Comparison of ENCODE assay signal across 1 cellular context in the genomic region with DNA sequence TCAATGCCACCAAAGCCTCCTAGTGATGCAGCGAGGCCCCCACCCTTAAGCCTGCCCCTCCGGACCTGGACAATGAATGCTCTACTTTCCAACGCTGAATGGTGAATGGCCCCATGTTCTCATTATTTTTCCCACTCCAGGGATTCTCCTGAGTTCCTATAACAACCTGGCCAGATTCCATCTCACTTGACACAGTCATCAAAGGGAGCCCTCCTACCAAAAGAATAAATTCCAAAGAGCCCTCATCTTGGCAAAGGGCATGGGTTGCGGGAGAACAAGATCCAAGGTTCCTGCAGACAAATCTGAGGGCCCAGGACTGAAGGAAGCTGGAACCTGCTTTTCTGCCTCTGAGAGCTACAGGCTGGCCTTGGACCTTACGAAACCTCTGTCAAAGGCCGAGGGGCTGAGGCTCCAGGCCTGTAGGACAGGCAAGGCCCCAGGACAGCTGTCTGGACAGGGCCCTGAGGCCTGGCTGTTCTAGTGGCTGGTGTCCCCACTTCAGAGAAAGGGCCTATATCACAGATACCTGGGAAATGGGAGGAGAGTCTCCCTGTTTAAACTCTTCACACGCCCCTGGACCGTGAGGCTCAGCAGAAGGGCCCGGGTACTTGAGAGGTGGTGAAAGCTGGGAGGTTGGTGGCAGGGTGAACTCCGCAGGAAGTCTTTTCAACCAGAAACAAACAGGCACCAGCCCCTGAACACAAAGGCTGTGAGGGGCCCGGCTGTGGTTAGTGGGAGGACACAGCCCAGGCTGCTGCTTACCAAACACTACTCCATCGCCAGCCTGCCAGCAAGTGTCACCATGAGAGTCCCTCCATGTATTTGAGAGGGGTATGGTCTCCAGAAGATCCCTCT.
TF ChIP-seq lines count a peak whose summit lies in the region.

No MANE protein-coding gene starts in this region.

TF ChIP-seq in HepG2, 621 proteins besides CTCF, POLR2A, EP300 and RAD21 (continues in another document):
- TF ChIP-seq RXRA (CRISPR knock-in tag; IDR thresholded peaks at IDR 0.05), result no peak
- TF ChIP-seq ZBTB7B (CRISPR knock-in tag; IDR thresholded peaks at IDR 0.05), result peak; percentile 47; the same call in 1 of the 2 replicates
- TF ChIP-seq ZNF563 (CRISPR knock-in tag; IDR thresholded peaks at IDR 0.05), result 0 out of 2 replicates have a peak, but pooled peaks have one; percentile 24
- peak; percentile 58; the same call in 1 of the 2 replicates for TF ChIP-seq REPIN1 (CRISPR knock-in tag; IDR thresholded peaks at IDR 0.05; ENCODE audit: borderline replicate concordance, low read depth)
- 0 out of 2 replicates have a peak, but pooled peaks have one; percentile 26 for TF ChIP-seq ZHX1 (CRISPR knock-in tag; IDR thresholded peaks at IDR 0.05; ENCODE audit: low read depth)
- peak; percentile 23; the same call in 1 of the 2 replicates for TF ChIP-seq ZNF580 (CRISPR knock-in tag; IDR thresholded peaks at IDR 0.05; ENCODE audit: borderline replicate concordance, low read depth)
- TF ChIP-seq ZNF749 (CRISPR knock-in tag; IDR thresholded peaks at IDR 0.05; ENCODE audit: borderline replicate concordance), result no peak
- TF ChIP-seq, protein P1, sequence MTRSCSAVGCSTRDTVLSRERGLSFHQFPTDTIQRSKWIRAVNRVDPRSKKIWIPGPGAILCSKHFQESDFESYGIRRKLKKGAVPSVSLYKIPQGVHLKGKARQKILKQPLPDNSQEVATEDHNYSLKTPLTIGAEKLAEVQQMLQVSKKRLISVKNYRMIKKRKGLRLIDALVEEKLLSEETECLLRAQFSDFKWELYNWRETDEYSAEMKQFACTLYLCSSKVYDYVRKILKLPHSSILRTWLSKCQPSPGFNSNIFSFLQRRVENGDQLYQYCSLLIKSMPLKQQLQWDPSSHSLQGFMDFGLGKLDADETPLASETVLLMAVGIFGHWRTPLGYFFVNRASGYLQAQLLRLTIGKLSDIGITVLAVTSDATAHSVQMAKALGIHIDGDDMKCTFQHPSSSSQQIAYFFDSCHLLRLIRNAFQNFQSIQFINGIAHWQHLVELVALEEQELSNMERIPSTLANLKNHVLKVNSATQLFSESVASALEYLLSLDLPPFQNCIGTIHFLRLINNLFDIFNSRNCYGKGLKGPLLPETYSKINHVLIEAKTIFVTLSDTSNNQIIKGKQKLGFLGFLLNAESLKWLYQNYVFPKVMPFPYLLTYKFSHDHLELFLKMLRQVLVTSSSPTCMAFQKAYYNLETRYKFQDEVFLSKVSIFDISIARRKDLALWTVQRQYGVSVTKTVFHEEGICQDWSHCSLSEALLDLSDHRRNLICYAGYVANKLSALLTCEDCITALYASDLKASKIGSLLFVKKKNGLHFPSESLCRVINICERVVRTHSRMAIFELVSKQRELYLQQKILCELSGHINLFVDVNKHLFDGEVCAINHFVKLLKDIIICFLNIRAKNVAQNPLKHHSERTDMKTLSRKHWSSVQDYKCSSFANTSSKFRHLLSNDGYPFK (CRISPR knock-in tag; IDR thresholded peaks at IDR 0.05; ENCODE audit: borderline replicate concordance), result 0 out of 2 replicates have a peak, but pooled peaks have one; percentile 25
- no peak for TF ChIP-seq TFE3 (CRISPR knock-in tag; IDR thresholded peaks at IDR 0.05)
- 0 out of 2 replicates have a peak, but pooled peaks have one; percentile 7 for TF ChIP-seq ZNF441 (CRISPR knock-in tag; IDR thresholded peaks at IDR 0.05; ENCODE audit: borderline replicate concordance)
- TF ChIP-seq ZNF598 (CRISPR knock-in tag; IDR thresholded peaks at IDR 0.05; ENCODE audit: borderline replicate concordance), result peak; percentile 52; the same call in 1 of the 2 replicates
- TF ChIP-seq SALL1 (CRISPR knock-in tag; IDR thresholded peaks at IDR 0.05), result peak; percentile 63
- TF ChIP-seq HES4 (CRISPR knock-in tag; IDR thresholded peaks at IDR 0.05; ENCODE audit: borderline replicate concordance), result no peak
- TF ChIP-seq ZBTB4 (CRISPR knock-in tag; IDR thresholded peaks at IDR 0.05; ENCODE audit: borderline replicate concordance), result peak; percentile 79; the same call in 1 of the 2 replicates
- peak; percentile 65; the same call in 1 of the 2 replicates for TF ChIP-seq THAP7 (CRISPR knock-in tag; IDR thresholded peaks at IDR 0.05)
- TF ChIP-seq, protein P2, sequence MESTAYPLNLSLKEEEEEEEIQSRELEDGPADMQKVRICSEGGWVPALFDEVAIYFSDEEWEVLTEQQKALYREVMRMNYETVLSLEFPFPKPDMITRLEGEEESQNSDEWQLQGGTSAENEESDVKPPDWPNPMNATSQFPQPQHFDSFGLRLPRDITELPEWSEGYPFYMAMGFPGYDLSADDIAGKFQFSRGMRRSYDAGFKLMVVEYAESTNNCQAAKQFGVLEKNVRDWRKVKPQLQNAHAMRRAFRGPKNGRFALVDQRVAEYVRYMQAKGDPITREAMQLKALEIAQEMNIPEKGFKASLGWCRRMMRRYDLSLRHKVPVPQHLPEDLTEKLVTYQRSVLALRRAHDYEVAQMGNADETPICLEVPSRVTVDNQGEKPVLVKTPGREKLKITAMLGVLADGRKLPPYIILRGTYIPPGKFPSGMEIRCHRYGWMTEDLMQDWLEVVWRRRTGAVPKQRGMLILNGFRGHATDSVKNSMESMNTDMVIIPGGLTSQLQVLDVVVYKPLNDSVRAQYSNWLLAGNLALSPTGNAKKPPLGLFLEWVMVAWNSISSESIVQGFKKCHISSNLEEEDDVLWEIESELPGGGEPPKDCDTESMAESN (CRISPR knock-in tag; conservative IDR thresholded peaks at IDR 0.05), result 0 out of 2 replicates have a peak, but pooled peaks have one; percentile 20
- peak; percentile 57; the same call in 1 of the 2 replicates for TF ChIP-seq ZNF350 (CRISPR knock-in tag; IDR thresholded peaks at IDR 0.05; ENCODE audit: borderline replicate concordance, low read depth)
- TF ChIP-seq ZBTB20 (CRISPR knock-in tag; IDR thresholded peaks at IDR 0.05; ENCODE audit: borderline replicate concordance, low read depth), result no peak
- TF ChIP-seq ZNF589 (CRISPR knock-in tag; conservative IDR thresholded peaks at IDR 0.05), result no peak
- TF ChIP-seq ZNF235 (CRISPR knock-in tag; IDR thresholded peaks at IDR 0.05; ENCODE audit: borderline replicate concordance), result no peak
- TF ChIP-seq BCLAF1 (IDR thresholded peaks at IDR 0.05), result no peak
- 0 out of 2 replicates have a peak, but pooled peaks have one; percentile 61 for TF ChIP-seq ZNF547 (CRISPR knock-in tag; IDR thresholded peaks at IDR 0.05)
- TF ChIP-seq MED1 (CRISPR knock-in tag; IDR thresholded peaks at IDR 0.05), result peak; percentile 28; the same call in 1 of the 2 replicates
- peak; percentile 97 for TF ChIP-seq ZFX (CRISPR knock-in tag; IDR thresholded peaks at IDR 0.05; ENCODE audit: low read depth)
- TF ChIP-seq HDAC2 (CRISPR knock-in tag; IDR thresholded peaks at IDR 0.05), result peak; percentile 38; the same call in 1 of the 2 replicates
- peak; percentile 71 for TF ChIP-seq GATAD2A (CRISPR knock-in tag; IDR thresholded peaks at IDR 0.05)
- TF ChIP-seq NRL (CRISPR knock-in tag; IDR thresholded peaks at IDR 0.05; ENCODE audit: borderline replicate concordance), result peak; percentile 62; the same call in 1 of the 2 replicates
- TF ChIP-seq PHF21A (CRISPR knock-in tag; IDR thresholded peaks at IDR 0.05), result peak; percentile 65; the same call in 1 of the 2 replicates
- TF ChIP-seq ZNF790 (CRISPR knock-in tag; IDR thresholded peaks at IDR 0.05; ENCODE audit: borderline replicate concordance), result peak; percentile 9; the same call in 1 of the 2 replicates
